In the genomic region with DNA sequence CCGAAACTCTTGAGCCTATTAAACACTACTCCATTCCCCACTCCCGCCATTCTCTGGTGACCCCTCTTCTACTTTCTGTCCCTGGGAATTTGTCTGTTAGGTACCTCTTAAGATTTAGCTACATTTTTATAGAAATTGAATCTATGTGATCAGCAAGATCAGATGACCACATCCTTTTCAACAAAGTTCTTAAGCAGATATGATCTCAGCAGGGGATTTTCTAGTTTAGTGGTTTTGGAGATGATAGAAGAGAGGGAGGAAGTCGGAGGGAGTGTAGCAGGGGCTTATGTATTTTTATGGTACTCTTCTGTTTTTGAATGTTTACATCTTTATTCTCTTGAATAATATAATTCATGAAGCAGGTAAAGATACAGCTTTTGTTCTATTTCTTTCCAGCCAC, we compare ENCODE assay signal across 20 cellular contexts. TPM values are rescaled to one million over a fixed set of nuclear protein-coding genes. Genes with fewer than 3 reads are reported as not detected.
DNase-seq lines count a peak whose midpoint lies in the region; ATAC-seq and TF ChIP-seq lines count a peak whose summit lies in the region.
"Had no signal": no experiment of that assay in that cellular context is flagged by ENCODE, and none has a peak within 500 bp of the region (broad histone marks: within the 10 kb centered on the region; RNA-seq: fewer than 3 reads in every experiment).

No MANE protein-coding gene starts in this region.

- peak overlapping the region; percentile 88 for H3K27ac ChIP-seq in naive thymus-derived CD4-positive, alpha-beta T cell (ENCODE audit: low read depth, low read length)
- H3K27ac ChIP-seq in trophoblast cell (ENCODE audit: low read depth, low read length), result no peak overlapping the region
- H3K27ac ChIP-seq: BLaER1 treated with 17β-estradiol and CSF1 and Interleukin-3, amounts not matched to agents 10 nM and 100 nM; epithelial cell of prostate; right atrium auricular region; stomach had no signal

- TF ChIP-seq CTCF in GM20000 (IDR thresholded peaks at IDR 0.05; ENCODE audit: extremely low read depth, missing control alignments), result no peak

- H3K18ac ChIP-seq in trophoblast cell (ENCODE audit: low read length), result no peak overlapping the region

- DNase-seq in activated CD4-positive, CD25-positive, alpha-beta regulatory T cell treated with anti-CD3 and anti-CD28 coated beads, Interleukin-2, amount 50 U/mL, for 72 hours, result no peak
- DNase-seq in GM20000 (ENCODE audit: low spot score) (peak; percentile 27), NCI-H526 treated with DMSO at 0.1 percent for 48 hours (lab: John Stamatoyannopoulos, UW) (no peak), trophoblast cell (no peak)
- peak; percentile 28 for DNase-seq in activated T-helper 1 cell treated with anti-CD3 and anti-CD28 coated beads, Interleukin-12 subunit alpha, Interleukin-12 subunit beta, Interleukin-2, Interleukin-4 antibody, amounts not matched to agents 30 ng/mL and 10 ng/mL and 1 ng/mL, durations not matched to agents 14 hours and 24 hours and 36 hours (ENCODE audit: low spot score)
- peak in 7 of 9 donors; percentile 60 to 86 (median 79) for DNase-seq in naive thymus-derived CD4-positive, alpha-beta T cell
- DNase-seq: foreskin melanocyte, HFFc6, MG63, midbrain, NCI-H1694, nucleus accumbens, stomach had no signal

- no peak overlapping the region for H3K14ac ChIP-seq in trophoblast cell (ENCODE audit: low read length)

- no peak overlapping the region for H3K4me3 ChIP-seq in naive thymus-derived CD4-positive, alpha-beta T cell (ENCODE audit: low read length)
- no peak overlapping the region for H3K4me3 ChIP-seq in trophoblast cell (ENCODE audit: low read depth, low read length)
- H3K4me3 ChIP-seq: BLaER1 treated with 17β-estradiol and CSF1 and Interleukin-3, amounts not matched to agents 10 nM and 100 nM; MG63; right atrium auricular region; stomach had no signal

- H3K4me1 Mint-ChIP-seq in activated T-helper 1 cell treated with anti-CD3 and anti-CD28 coated beads, Interleukin-12 subunit alpha, Interleukin-12 subunit beta, Interleukin-2, Interleukin-4 antibody, amounts not matched to agents 30 ng/mL and 10 ng/mL and 1 ng/mL, durations not matched to agents 14 hours and 24 hours and 36 hours (ENCODE audit: low read depth), result peaks cover 75% of the 10 kb centered on the region
- peaks cover 43 to 79% (median 71%) of the 10 kb centered on the region in 7 donors for H3K4me1 Mint-ChIP-seq in naive thymus-derived CD4-positive, alpha-beta T cell

- no peak overlapping the region for H2AK5ac ChIP-seq in trophoblast cell (ENCODE audit: low read length)

- H2BK5ac ChIP-seq in trophoblast cell (ENCODE audit: low read depth, low read length, poor library complexity), result no peak overlapping the region

- H3K9me3 Mint-ChIP-seq in activated T-helper 1 cell treated with anti-CD3 and anti-CD28 coated beads, Interleukin-12 subunit alpha, Interleukin-12 subunit beta, Interleukin-2, Interleukin-4 antibody, amounts not matched to agents 30 ng/mL and 10 ng/mL and 1 ng/mL, durations not matched to agents 14 hours and 24 hours and 36 hours, result no peaks in the 10 kb centered on the region
- peaks cover 0 to 4% (median 0%) of the 10 kb centered on the region in 11 donors for H3K9me3 Mint-ChIP-seq in naive thymus-derived CD4-positive, alpha-beta T cell
- H3K9me3 Mint-ChIP-seq: dendritic cell treated with granulocyte-macrophage colony-stimulating factor and Interleukin-4, amounts not matched to agents 40 ng/mL and 50 ng/mL, for 4 days; HFFc6 had no signal

- no peak overlapping the region for H3K23ac ChIP-seq in trophoblast cell (ENCODE audit: low read length)

- CTCF ChIA-PET in naive thymus-derived CD4-positive, alpha-beta T cell (lab: Charles Lee), result interaction anchor here (1.4 kb wide), 1 partner anchor 154 kb away, joined by 4 read pairs; no protein-coding TSS in a partner anchor

- no peak overlapping the region for H2BK120ac ChIP-seq in trophoblast cell (ENCODE audit: insufficient read depth, low read length, poor library complexity)

- H3K79me1 ChIP-seq in trophoblast cell (ENCODE audit: low read length), result no peaks in the 10 kb centered on the region

- H3K4me3 Mint-ChIP-seq in activated T-helper 1 cell treated with anti-CD3 and anti-CD28 coated beads, Interleukin-12 subunit alpha, Interleukin-12 subunit beta, Interleukin-2, Interleukin-4 antibody, amounts not matched to agents 30 ng/mL and 10 ng/mL and 1 ng/mL, durations not matched to agents 14 hours and 24 hours and 36 hours, result peak overlapping the region; percentile 62
- peak overlapping the region; percentile 16 to 93 (median 82) for H3K4me3 Mint-ChIP-seq in naive thymus-derived CD4-positive, alpha-beta T cell
- H3K4me3 Mint-ChIP-seq: dendritic cell treated with granulocyte-macrophage colony-stimulating factor and Interleukin-4, amounts not matched to agents 40 ng/mL and 50 ng/mL, for 4 days; HFFc6 had no signal

- no peak overlapping the region for H4K8ac ChIP-seq in trophoblast cell (ENCODE audit: low read depth, low read length)

- H3K27me3 ChIP-seq in naive thymus-derived CD4-positive, alpha-beta T cell (ENCODE audit: control insufficient read depth in 2 of 2, insufficient read depth in 2 of 2, low read length in 2 of 2), result no peaks in the 10 kb centered on the region
- H3K27me3 ChIP-seq in trophoblast cell (ENCODE audit: insufficient read depth, low read length), result no peaks in the 10 kb centered on the region
- H3K27me3 ChIP-seq: BLaER1 treated with 17β-estradiol and CSF1 and Interleukin-3, amounts not matched to agents 10 nM and 100 nM; MG63; right atrium auricular region; stomach had no signal

- no peak overlapping the region for H4K12ac ChIP-seq in trophoblast cell (ENCODE audit: low read depth, low read length)

- H3K36me3 ChIP-seq in naive thymus-derived CD4-positive, alpha-beta T cell (ENCODE audit: control insufficient read depth in 2 of 3, insufficient read depth in 3 of 3, low read length in 3 of 3), result peaks cover 6 to 9% (median 6%) of the 10 kb centered on the region in 3 experiments
- peaks cover 13 to 27% of the 10 kb centered on the region in 2 experiments for H3K36me3 ChIP-seq in trophoblast cell (ENCODE audit: control insufficient read depth in 1 of 2, insufficient read depth in 2 of 2, low read length in 2 of 2)

- H2AFZ ChIP-seq in trophoblast cell (ENCODE audit: insufficient read depth, low read length, poor library complexity), result no peak overlapping the region

- H3K4me2 ChIP-seq in trophoblast cell (ENCODE audit: low read length), result no peak overlapping the region

- H3K4ac ChIP-seq in trophoblast cell (ENCODE audit: low read depth, low read length), result no peak overlapping the region

- POLR2A ChIA-PET in naive thymus-derived CD4-positive, alpha-beta T cell (lab: Charles Lee), result interaction anchor here (0.9 to 2.1 kb wide), 5 partner anchors 9 to 186 kb away, joined by 3 to 8 read pairs (median 3); no protein-coding TSS in a partner anchor

- no peak overlapping the region for H2BK12ac ChIP-seq in trophoblast cell (ENCODE audit: low read length)

- no peaks in the 10 kb centered on the region for H3K9me3 ChIP-seq in naive thymus-derived CD4-positive, alpha-beta T cell (ENCODE audit: control insufficient read depth in 2 of 3, low read length in 3 of 3)
- H3K9me3 ChIP-seq in trophoblast cell (ENCODE audit: insufficient read depth, low read depth, low read length), result no peaks in the 10 kb centered on the region
- H3K9me3 ChIP-seq: BLaER1 treated with 17β-estradiol and CSF1 and Interleukin-3, amounts not matched to agents 10 nM and 100 nM; MG63; right atrium auricular region; stomach had no signal

- peaks cover 34 to 40% of the 10 kb centered on the region in 2 donors for H3K4me1 ChIP-seq in naive thymus-derived CD4-positive, alpha-beta T cell (ENCODE audit: control insufficient read depth in 2 of 2, insufficient read depth in 2 of 2, low read length in 2 of 2)
- no peaks in the 10 kb centered on the region for H3K4me1 ChIP-seq in trophoblast cell (ENCODE audit: control insufficient read depth in 1 of 2, insufficient read depth in 2 of 2, low read length in 2 of 2)
- H3K4me1 ChIP-seq: right atrium auricular region, stomach had no signal

- H4K91ac ChIP-seq in trophoblast cell (ENCODE audit: low read depth, low read length), result no peak overlapping the region

- H3K27me3 Mint-ChIP-seq in activated T-helper 1 cell treated with anti-CD3 and anti-CD28 coated beads, Interleukin-12 subunit alpha, Interleukin-12 subunit beta, Interleukin-2, Interleukin-4 antibody, amounts not matched to agents 30 ng/mL and 10 ng/mL and 1 ng/mL, durations not matched to agents 14 hours and 24 hours and 36 hours (ENCODE audit: insufficient read depth), result no peaks in the 10 kb centered on the region
- H3K27me3 Mint-ChIP-seq in naive thymus-derived CD4-positive, alpha-beta T cell, result no peaks in the 10 kb centered on the region
- H3K27me3 Mint-ChIP-seq: dendritic cell treated with granulocyte-macrophage colony-stimulating factor and Interleukin-4, amounts not matched to agents 40 ng/mL and 50 ng/mL, for 4 days had no signal

- WGBS in trophoblast cell (ENCODE audit: extremely low coverage, insufficient coverage, insufficient read length), result no CpG with 5 or more reads among the region's 3 CpGs

- peaks cover 44% of the 10 kb centered on the region for H3K36me3 Mint-ChIP-seq in activated T-helper 1 cell treated with anti-CD3 and anti-CD28 coated beads, Interleukin-12 subunit alpha, Interleukin-12 subunit beta, Interleukin-2, Interleukin-4 antibody, amounts not matched to agents 30 ng/mL and 10 ng/mL and 1 ng/mL, durations not matched to agents 14 hours and 24 hours and 36 hours (ENCODE audit: low read depth)
- H3K36me3 Mint-ChIP-seq in naive thymus-derived CD4-positive, alpha-beta T cell, result peaks cover 0 to 45% (median 15%) of the 10 kb centered on the region in 5 donors

- peak; percentile 58 to 63 for ATAC-seq in activated CD4-positive, CD25-positive, alpha-beta regulatory T cell treated with anti-CD3 and anti-CD28 coated beads, Interleukin-2, amount 50 U/mL, for 24 hours
- peak; percentile 81 for ATAC-seq in naive thymus-derived CD4-positive, alpha-beta T cell
- ATAC-seq in GM19395 (IDR thresholded peaks at IDR 0.05; ENCODE audit: unreplicated experiment), result no peak
- ATAC-seq: Right ventricle myocardium inferior had no signal

- intact Hi-C loops in activated T-helper 1 cell treated with anti-CD3 and anti-CD28 coated beads, Interleukin-12 subunit alpha, Interleukin-12 subunit beta, Interleukin-2, Interleukin-4 antibody, amounts not matched to agents 30 ng/mL and 10 ng/mL and 1 ng/mL, durations not matched to agents 14 hours and 24 hours and 36 hours (cut with micrococcal nuclease), result loop anchor here (1.0 to 5.0 kb wide), 2 partner anchors 36 to 172 kb away; a partner anchor contains a TSS
- intact Hi-C loops in naive thymus-derived CD4-positive, alpha-beta T cell (cut with micrococcal nuclease), result loop anchor here (1.0 to 10.0 kb wide), 8 partner anchors 40 to 532 kb away; a partner anchor contains a TSS

- no peaks in the 10 kb centered on the region for H3K79me2 ChIP-seq in trophoblast cell (ENCODE audit: control insufficient read depth, insufficient read depth, low read length, poor library complexity)

- peak overlapping the region; percentile 99 for H3K27ac Mint-ChIP-seq in activated T-helper 1 cell treated with anti-CD3 and anti-CD28 coated beads, Interleukin-12 subunit alpha, Interleukin-12 subunit beta, Interleukin-2, Interleukin-4 antibody, amounts not matched to agents 30 ng/mL and 10 ng/mL and 1 ng/mL, durations not matched to agents 14 hours and 24 hours and 36 hours
- peak overlapping the region; percentile 90 to 99 (median 96) for H3K27ac Mint-ChIP-seq in naive thymus-derived CD4-positive, alpha-beta T cell
- H3K27ac Mint-ChIP-seq: dendritic cell treated with granulocyte-macrophage colony-stimulating factor and Interleukin-4, amounts not matched to agents 40 ng/mL and 50 ng/mL, for 4 days; HFFc6 had no signal

- H3K9ac ChIP-seq in trophoblast cell (ENCODE audit: low read length), result no peak overlapping the region
- H3K9ac ChIP-seq: BLaER1 treated with 17β-estradiol and CSF1 and Interleukin-3, amounts not matched to agents 10 nM and 100 nM had no signal

RNA-seq across cellular contexts. Expression of a gene that starts 40.8 kb away (rescaled TPM):
- 266 and 269 TPM in 2 replicates for total RNA-seq in activated T-helper 1 cell treated with anti-CD3 and anti-CD28 coated beads, Interleukin-12 subunit alpha, Interleukin-12 subunit beta, Interleukin-2, Interleukin-4 antibody, amounts not matched to agents 30 ng/mL and 10 ng/mL and 1 ng/mL, durations not matched to agents 14 hours and 24 hours and 36 hours
- total RNA-seq in naive thymus-derived CD4-positive, alpha-beta T cell, result 100 to 1,000 TPM in 3 of 5 experiments, 10 to 100 TPM in 2; 57.8 to 264 (median 110) TPM
- polyA plus RNA-seq in naive thymus-derived CD4-positive, alpha-beta T cell, result 10 to 100 TPM; 80.0 to 85.2 TPM
- polyA plus RNA-seq in trophoblast cell (2013), result 41.4 and 42.6 TPM in 2 replicates

RNA-seq across cellular contexts. Expression of a gene that starts 40.9 kb away (rescaled TPM):
- 28.4 and 33.4 TPM in 2 replicates for total RNA-seq in activated T-helper 1 cell treated with anti-CD3 and anti-CD28 coated beads, Interleukin-12 subunit alpha, Interleukin-12 subunit beta, Interleukin-2, Interleukin-4 antibody, amounts not matched to agents 30 ng/mL and 10 ng/mL and 1 ng/mL, durations not matched to agents 14 hours and 24 hours and 36 hours
- total RNA-seq in naive thymus-derived CD4-positive, alpha-beta T cell, result 10 to 100 TPM; 19.8 to 38.4 (median 32.5) TPM
- 10 to 100 TPM in 1 of 2 donors, 1 to 10 TPM in 1; 9.7 to 18.0 TPM for polyA plus RNA-seq in naive thymus-derived CD4-positive, alpha-beta T cell
- polyA plus RNA-seq in trophoblast cell (2013), result 6.8 and 7.2 TPM in 2 replicates

Comparison
In these comparisons a context has a peak if more than half of its experiments do, and no peak if none do; other contexts are left out.
1. DNase-seq: peak in GM20000 (single experiment), activated T-helper 1 cell treated with anti-CD3 and anti-CD28 coated beads, Interleukin-12 subunit alpha, Interleukin-12 subunit beta, Interleukin-2, Interleukin-4 antibody, amounts not matched to agents 30 ng/mL and 10 ng/mL and 1 ng/mL, durations not matched to agents 14 hours and 24 hours and 36 hours (single experiment) and naive thymus-derived CD4-positive, alpha-beta T cell (7 of 9); none in activated CD4-positive, CD25-positive, alpha-beta regulatory T cell treated with anti-CD3 and anti-CD28 coated beads, Interleukin-2, amount 50 U/mL, for 72 hours (single experiment), NCI-H526 treated with DMSO at 0.1 percent for 48 hours (single experiment) and trophoblast cell (0 of 2).